ENCODE assay signal across 21 cellular contexts in genomic region chr13:33197551-33197971, GRCh38.
DNase-seq lines count a peak whose midpoint lies in the region; ATAC-seq and TF ChIP-seq lines count a peak whose summit lies in the region.
"Had no signal": no experiment of that assay in that cellular context is flagged by ENCODE, and none has a peak within 500 bp of the region (broad histone marks: within the 10 kb centered on the region; RNA-seq: fewer than 3 reads in every experiment).

No MANE protein-coding gene starts in this region.

- no peak overlapping the region for H3K4me3 Mint-ChIP-seq in glutamatergic neuron (ENCODE audit: unreplicated experiment)
- H3K4me3 Mint-ChIP-seq in nephron progenitor cell: no peak overlapping the region
- H3K4me3 Mint-ChIP-seq: activated B cell treated with CpG ODN at 0.5 μM for 24 hours; activated CD8-positive, alpha-beta T cell treated with anti-CD3 and anti-CD28 coated beads for 36 hours; activated T-cell treated with anti-CD3 and anti-CD28 coated beads, Interleukin-2, amount 50 U/mL, for 4 hours; immature natural killer cell had no signal

- no peak overlapping the region for H3K23ac ChIP-seq in trophoblast cell (ENCODE audit: low read length)

- no CpG with 5 or more reads among the region's 13 CpGs for WGBS in trophoblast cell (ENCODE audit: extremely low coverage, insufficient coverage, insufficient read length)

- no peak overlapping the region for H3K4me3 ChIP-seq in rectal smooth muscle tissue (ENCODE audit: low read length)
- no peak overlapping the region for H3K4me3 ChIP-seq in trophoblast cell (ENCODE audit: low read depth, low read length)
- H3K4me3 ChIP-seq: BLaER1 treated with 17β-estradiol and CSF1 and Interleukin-3, amounts not matched to agents 10 nM and 100 nM; HAP-1; SJSA1 had no signal

- H3K9me3 Mint-ChIP-seq in glutamatergic neuron (ENCODE audit: unreplicated experiment): no peaks in the 10 kb centered on the region
- no peaks in the 10 kb centered on the region for H3K9me3 Mint-ChIP-seq in nephron progenitor cell
- H3K9me3 Mint-ChIP-seq: activated B cell treated with CpG ODN at 0.5 μM for 24 hours; activated CD8-positive, alpha-beta T cell treated with anti-CD3 and anti-CD28 coated beads for 36 hours; activated T-cell treated with anti-CD3 and anti-CD28 coated beads, Interleukin-2, amount 50 U/mL, for 4 hours; immature natural killer cell had no signal

- H3K36me3 ChIP-seq in rectal smooth muscle tissue (ENCODE audit: control insufficient read depth, insufficient read depth, low read length) (no peaks in the 10 kb centered on the region), trophoblast cell (ENCODE audit: control insufficient read depth in 1 of 2, insufficient read depth in 2 of 2, low read length in 2 of 2) (no peaks in the 10 kb centered on the region)
- H3K36me3 ChIP-seq: BLaER1 treated with 17β-estradiol and CSF1 and Interleukin-3, amounts not matched to agents 10 nM and 100 nM; HAP-1 had no signal

- H3K27me3 ChIP-seq in rectal smooth muscle tissue (ENCODE audit: control insufficient read depth, insufficient read depth, low read length) (no peaks in the 10 kb centered on the region), trophoblast cell (ENCODE audit: insufficient read depth, low read length) (no peaks in the 10 kb centered on the region)
- H3K27me3 ChIP-seq: BLaER1 treated with 17β-estradiol and CSF1 and Interleukin-3, amounts not matched to agents 10 nM and 100 nM; SJSA1 had no signal

- H4K12ac ChIP-seq in trophoblast cell (ENCODE audit: low read depth, low read length): no peak overlapping the region

- H3K79me2 ChIP-seq in trophoblast cell (ENCODE audit: control insufficient read depth, insufficient read depth, low read length, poor library complexity): no peaks in the 10 kb centered on the region

- no peak overlapping the region for H2BK5ac ChIP-seq in trophoblast cell (ENCODE audit: low read depth, low read length, poor library complexity)

- no peaks in the 10 kb centered on the region for H3K9me3 ChIP-seq in trophoblast cell (ENCODE audit: insufficient read depth, low read depth, low read length)
- H3K9me3 ChIP-seq: HAP-1, SJSA1 had no signal

- H3K27ac Mint-ChIP-seq in glutamatergic neuron (ENCODE audit: unreplicated experiment): peak overlapping the region; percentile 3
- no peak overlapping the region for H3K27ac Mint-ChIP-seq in nephron progenitor cell
- H3K27ac Mint-ChIP-seq: activated B cell treated with CpG ODN at 0.5 μM for 24 hours; activated CD8-positive, alpha-beta T cell treated with anti-CD3 and anti-CD28 coated beads for 36 hours; activated naive CD4-positive, alpha-beta T cell treated with anti-CD3 and anti-CD28 coated beads, Interleukin-2, amount 50 U/mL, for 72 hours; immature natural killer cell had no signal

- H3K4ac ChIP-seq in trophoblast cell (ENCODE audit: low read depth, low read length): no peak overlapping the region

- H2AK5ac ChIP-seq in trophoblast cell (ENCODE audit: low read length): no peak overlapping the region

- no peak overlapping the region for H2BK12ac ChIP-seq in trophoblast cell (ENCODE audit: low read length)

- H3K4me1 ChIP-seq in rectal smooth muscle tissue (ENCODE audit: control insufficient read depth, insufficient read depth, low read length) (peaks cover 54% of the 10 kb centered on the region), trophoblast cell (ENCODE audit: control insufficient read depth in 1 of 2, insufficient read depth in 2 of 2, low read length in 2 of 2) (peaks cover 0 to 2% of the 10 kb centered on the region in 2 experiments)

- no peak overlapping the region for H3K18ac ChIP-seq in trophoblast cell (ENCODE audit: low read length)

- H3K14ac ChIP-seq in trophoblast cell (ENCODE audit: low read length): no peak overlapping the region

- ATAC-seq in left ventricle myocardium superior: peak; percentile 5
- ATAC-seq: activated CD8-positive, alpha-beta T cell treated with anti-CD3 and anti-CD28 coated beads for 36 hours; activated naive CD4-positive, alpha-beta T cell treated with anti-CD3 and anti-CD28 coated beads, Interleukin-2, amount 50 U/mL, for 72 hours; activated T-cell treated with anti-CD3 and anti-CD28 coated beads, Interleukin-2, amount 50 U/mL, for 4 hours; PC-3 had no signal

- no peaks in the 10 kb centered on the region for H3K79me1 ChIP-seq in trophoblast cell (ENCODE audit: low read length)

- H3K27me3 Mint-ChIP-seq in glutamatergic neuron (ENCODE audit: unreplicated experiment): peaks cover 2% of the 10 kb centered on the region
- H3K27me3 Mint-ChIP-seq in nephron progenitor cell (ENCODE audit: low read depth, poor library complexity): peaks cover 9% of the 10 kb centered on the region

- intact Hi-C loops in left ventricle myocardium superior (cut with micrococcal nuclease) (no loop called here), cardiac septum (cut with DNase I) (loop anchor here (5.0 kb wide), 1 partner anchor 45 kb away; no protein-coding TSS in a partner anchor)

- no peak overlapping the region for H2BK120ac ChIP-seq in trophoblast cell (ENCODE audit: insufficient read depth, low read length, poor library complexity)

- TF ChIP-seq CTCF in glutamatergic neuron (IDR thresholded peaks at IDR 0.05; ENCODE audit: partially characterized antibody, unreplicated experiment) (no peak), nephron progenitor cell (IDR thresholded peaks at IDR 0.05) (no peak)

- H3K27ac ChIP-seq in rectal smooth muscle tissue (ENCODE audit: low read depth, low read length) (peak overlapping the region; percentile 41), trophoblast cell (ENCODE audit: low read depth, low read length) (no peak overlapping the region)
- H3K27ac ChIP-seq: BLaER1 treated with 17β-estradiol and CSF1 and Interleukin-3, amounts not matched to agents 10 nM and 100 nM; SJSA1 had no signal

- H3K9ac ChIP-seq in rectal smooth muscle tissue (ENCODE audit: low read length): no peak overlapping the region
- H3K9ac ChIP-seq in trophoblast cell (ENCODE audit: low read length): no peak overlapping the region
- H3K9ac ChIP-seq: BLaER1 treated with 17β-estradiol and CSF1 and Interleukin-3, amounts not matched to agents 10 nM and 100 nM had no signal

- H4K8ac ChIP-seq in trophoblast cell (ENCODE audit: low read depth, low read length): no peak overlapping the region

- peak; percentile 40 for DNase-seq in left ventricle myocardium superior
- DNase-seq in cardiac septum (ENCODE audit: low spot score): no peak
- no peak for DNase-seq in glutamatergic neuron
- DNase-seq in nephron progenitor cell: no peak
- DNase-seq in trophoblast cell: no peak
- no peak for DNase-seq in activated CD8-positive, alpha-beta memory T cell treated with anti-CD3 and anti-CD28 coated beads, Interleukin-2, amount 50 U/mL, for 48 hours
- DNase-seq in NCI-H1930 (lab: John Stamatoyannopoulos, UW): no peak
- DNase-seq: activated B cell treated with CpG ODN at 0.5 μM for 24 hours; activated CD8-positive, alpha-beta T cell treated with anti-CD3 and anti-CD28 coated beads for 36 hours; activated T-cell treated with anti-CD3 and anti-CD28 coated beads, Interleukin-2, amount 50 U/mL, for 4 hours; immature natural killer cell; KG1; NCI-H2081 treated with DMSO at 0.1 percent for 48 hours; PC-3; stimulated activated naive CD4-positive, alpha-beta T cell treated with Interleukin-2 at 50 U/mL for 16 hours; T-helper 2 cell had no signal

- H4K91ac ChIP-seq in trophoblast cell (ENCODE audit: low read depth, low read length): no peak overlapping the region

- H3K36me3 Mint-ChIP-seq in glutamatergic neuron (ENCODE audit: unreplicated experiment) (peaks cover 5% of the 10 kb centered on the region), nephron progenitor cell (ENCODE audit: low read depth) (no peaks in the 10 kb centered on the region)
- H3K36me3 Mint-ChIP-seq: activated naive CD4-positive, alpha-beta T cell treated with anti-CD3 and anti-CD28 coated beads, Interleukin-2, amount 50 U/mL, for 72 hours; immature natural killer cell had no signal

- H3K4me2 ChIP-seq in trophoblast cell (ENCODE audit: low read length): no peak overlapping the region
- H3K4me2 ChIP-seq: BLaER1 treated with 17β-estradiol and CSF1 and Interleukin-3, amounts not matched to agents 10 nM and 100 nM had no signal

- no peak overlapping the region for H2AFZ ChIP-seq in trophoblast cell (ENCODE audit: insufficient read depth, low read length, poor library complexity)

- H3K4me1 Mint-ChIP-seq in glutamatergic neuron (ENCODE audit: low read depth, unreplicated experiment) (peaks cover 41% of the 10 kb centered on the region), nephron progenitor cell (peaks cover 17% of the 10 kb centered on the region)
- H3K4me1 Mint-ChIP-seq: immature natural killer cell had no signal
